Comparison of ENCODE assay signal across 2 cellular contexts in the genomic region with DNA sequence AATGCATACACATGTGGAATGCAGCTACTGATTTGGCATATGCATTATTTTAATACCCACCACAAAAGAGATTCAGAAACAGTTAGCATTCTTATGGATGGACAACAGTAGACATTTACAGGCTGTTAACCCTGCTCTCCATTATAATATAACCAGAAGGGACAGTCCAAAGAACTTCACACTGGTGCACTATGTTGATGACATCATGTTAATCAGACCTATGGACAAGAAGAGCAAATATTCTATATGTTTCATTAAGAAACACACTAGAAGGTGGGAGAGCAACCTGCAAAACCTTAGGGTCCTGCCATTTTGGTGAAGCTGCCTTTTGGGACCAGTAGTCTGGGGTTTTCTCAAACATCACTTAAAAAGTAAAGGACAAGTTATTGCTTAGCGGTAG.
A peak's percentile ranks its signal among the peaks of the same experiment; 100 is the strongest.
TF ChIP-seq lines count a peak whose summit lies in the region.

No MANE protein-coding gene starts in this region.

TF ChIP-seq in HepG2, 621 proteins besides CTCF, POLR2A, EP300 and RAD21:
- TF ChIP-seq, protein P1, sequence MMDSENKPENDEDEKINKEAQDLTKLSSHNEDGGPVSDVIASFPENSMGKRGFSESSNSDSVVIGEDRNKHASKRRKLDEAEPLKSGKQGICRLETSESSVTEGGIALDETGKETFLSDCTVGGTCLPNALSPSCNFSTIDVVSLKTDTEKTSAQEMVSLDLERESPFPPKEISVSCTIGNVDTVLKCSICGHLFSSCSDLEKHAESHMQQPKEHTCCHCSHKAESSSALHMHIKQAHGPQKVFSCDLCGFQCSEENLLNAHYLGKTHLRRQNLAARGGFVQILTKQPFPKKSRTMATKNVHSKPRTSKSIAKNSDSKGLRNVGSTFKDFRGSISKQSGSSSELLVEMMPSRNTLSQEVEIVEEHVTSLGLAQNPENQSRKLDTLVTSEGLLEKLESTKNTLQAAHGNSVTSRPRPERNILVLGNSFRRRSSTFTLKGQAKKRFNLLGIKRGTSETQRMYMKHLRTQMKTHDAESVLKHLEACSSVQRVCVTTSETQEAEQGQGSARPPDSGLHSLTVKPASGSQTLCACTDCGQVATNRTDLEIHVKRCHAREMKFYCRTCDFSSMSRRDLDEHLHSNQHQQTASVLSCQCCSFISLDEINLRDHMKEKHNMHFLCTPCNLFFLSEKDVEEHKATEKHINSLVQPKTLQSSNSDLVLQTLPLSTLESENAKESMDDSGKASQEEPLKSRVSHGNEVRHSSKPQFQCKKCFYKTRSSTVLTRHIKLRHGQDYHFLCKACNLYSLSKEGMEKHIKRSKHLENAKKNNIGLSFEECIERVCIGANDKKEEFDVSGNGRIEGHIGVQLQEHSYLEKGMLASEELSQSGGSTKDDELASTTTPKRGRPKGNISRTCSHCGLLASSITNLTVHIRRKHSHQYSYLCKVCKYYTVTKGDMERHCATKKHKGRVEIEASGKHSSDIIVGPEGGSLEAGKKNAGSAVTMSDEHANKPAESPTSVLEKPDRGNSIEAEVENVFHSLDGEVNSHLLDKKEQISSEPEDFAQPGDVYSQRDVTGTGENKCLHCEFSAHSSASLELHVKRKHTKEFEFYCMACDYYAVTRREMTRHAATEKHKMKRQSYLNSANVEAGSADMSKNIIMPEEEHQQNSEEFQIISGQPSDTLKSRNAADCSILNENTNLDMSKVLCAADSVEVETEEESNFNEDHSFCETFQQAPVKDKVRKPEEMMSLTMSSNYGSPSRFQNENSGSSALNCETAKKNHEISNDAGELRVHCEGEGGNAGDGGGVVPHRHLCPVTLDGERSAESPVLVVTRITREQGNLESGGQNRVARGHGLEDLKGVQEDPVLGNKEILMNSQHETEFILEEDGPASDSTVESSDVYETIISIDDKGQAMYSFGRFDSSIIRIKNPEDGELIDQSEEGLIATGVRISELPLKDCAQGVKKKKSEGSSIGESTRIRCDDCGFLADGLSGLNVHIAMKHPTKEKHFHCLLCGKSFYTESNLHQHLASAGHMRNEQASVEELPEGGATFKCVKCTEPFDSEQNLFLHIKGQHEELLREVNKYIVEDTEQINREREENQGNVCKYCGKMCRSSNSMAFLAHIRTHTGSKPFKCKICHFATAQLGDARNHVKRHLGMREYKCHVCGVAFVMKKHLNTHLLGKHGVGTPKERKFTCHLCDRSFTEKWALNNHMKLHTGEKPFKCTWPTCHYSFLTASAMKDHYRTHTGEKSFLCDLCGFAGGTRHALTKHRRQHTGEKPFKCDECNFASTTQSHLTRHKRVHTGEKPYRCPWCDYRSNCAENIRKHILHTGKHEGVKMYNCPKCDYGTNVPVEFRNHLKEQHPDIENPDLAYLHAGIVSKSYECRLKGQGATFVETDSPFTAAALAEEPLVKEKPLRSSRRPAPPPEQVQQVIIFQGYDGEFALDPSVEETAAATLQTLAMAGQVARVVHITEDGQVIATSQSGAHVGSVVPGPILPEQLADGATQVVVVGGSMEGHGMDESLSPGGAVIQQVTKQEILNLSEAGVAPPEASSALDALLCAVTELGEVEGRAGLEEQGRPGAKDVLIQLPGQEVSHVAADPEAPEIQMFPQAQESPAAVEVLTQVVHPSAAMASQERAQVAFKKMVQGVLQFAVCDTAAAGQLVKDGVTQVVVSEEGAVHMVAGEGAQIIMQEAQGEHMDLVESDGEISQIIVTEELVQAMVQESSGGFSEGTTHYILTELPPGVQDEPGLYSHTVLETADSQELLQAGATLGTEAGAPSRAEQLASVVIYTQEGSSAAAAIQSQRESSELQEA (CRISPR knock-in tag; IDR thresholded peaks at IDR 0.05; ENCODE audit: not compliant biosample characterization): no peak
- TF ChIP-seq ZNF569 (CRISPR knock-in tag; IDR thresholded peaks at IDR 0.05; ENCODE audit: borderline replicate concordance) (no peak), ASH2L (IDR thresholded peaks at IDR 0.05; ENCODE audit: insufficient read length, low read depth, low read length) (no peak), HNRNPK (IDR thresholded peaks at IDR 0.05; ENCODE audit: low read depth, low read length, poor library complexity, severe bottlenecking) (no peak), ATF7 (IDR thresholded peaks at IDR 0.05) (peak; percentile 67), ATF7 (CRISPR knock-in tag; IDR thresholded peaks at IDR 0.05) (no peak)
- TF ChIP-seq, protein P2, sequence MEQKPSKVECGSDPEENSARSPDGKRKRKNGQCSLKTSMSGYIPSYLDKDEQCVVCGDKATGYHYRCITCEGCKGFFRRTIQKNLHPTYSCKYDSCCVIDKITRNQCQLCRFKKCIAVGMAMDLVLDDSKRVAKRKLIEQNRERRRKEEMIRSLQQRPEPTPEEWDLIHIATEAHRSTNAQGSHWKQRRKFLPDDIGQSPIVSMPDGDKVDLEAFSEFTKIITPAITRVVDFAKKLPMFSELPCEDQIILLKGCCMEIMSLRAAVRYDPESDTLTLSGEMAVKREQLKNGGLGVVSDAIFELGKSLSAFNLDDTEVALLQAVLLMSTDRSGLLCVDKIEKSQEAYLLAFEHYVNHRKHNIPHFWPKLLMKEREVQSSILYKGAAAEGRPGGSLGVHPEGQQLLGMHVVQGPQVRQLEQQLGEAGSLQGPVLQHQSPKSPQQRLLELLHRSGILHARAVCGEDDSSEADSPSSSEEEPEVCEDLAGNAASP (CRISPR knock-in tag; IDR thresholded peaks at IDR 0.05; ENCODE audit: borderline replicate concordance): no peak
TF ChIP-seq in HepG2: peak in this region for 1.

TF ChIP-seq in K562, 482 proteins besides CTCF, POLR2A, EP300 and RAD21 (continued from another document):
- TF ChIP-seq BHLHE40 (IDR thresholded peaks at IDR 0.05; ENCODE audit: low read length) (no peak), ZNF695 (CRISPR knock-in tag; IDR thresholded peaks at IDR 0.05) (no peak)
- TF ChIP-seq, protein P3, sequence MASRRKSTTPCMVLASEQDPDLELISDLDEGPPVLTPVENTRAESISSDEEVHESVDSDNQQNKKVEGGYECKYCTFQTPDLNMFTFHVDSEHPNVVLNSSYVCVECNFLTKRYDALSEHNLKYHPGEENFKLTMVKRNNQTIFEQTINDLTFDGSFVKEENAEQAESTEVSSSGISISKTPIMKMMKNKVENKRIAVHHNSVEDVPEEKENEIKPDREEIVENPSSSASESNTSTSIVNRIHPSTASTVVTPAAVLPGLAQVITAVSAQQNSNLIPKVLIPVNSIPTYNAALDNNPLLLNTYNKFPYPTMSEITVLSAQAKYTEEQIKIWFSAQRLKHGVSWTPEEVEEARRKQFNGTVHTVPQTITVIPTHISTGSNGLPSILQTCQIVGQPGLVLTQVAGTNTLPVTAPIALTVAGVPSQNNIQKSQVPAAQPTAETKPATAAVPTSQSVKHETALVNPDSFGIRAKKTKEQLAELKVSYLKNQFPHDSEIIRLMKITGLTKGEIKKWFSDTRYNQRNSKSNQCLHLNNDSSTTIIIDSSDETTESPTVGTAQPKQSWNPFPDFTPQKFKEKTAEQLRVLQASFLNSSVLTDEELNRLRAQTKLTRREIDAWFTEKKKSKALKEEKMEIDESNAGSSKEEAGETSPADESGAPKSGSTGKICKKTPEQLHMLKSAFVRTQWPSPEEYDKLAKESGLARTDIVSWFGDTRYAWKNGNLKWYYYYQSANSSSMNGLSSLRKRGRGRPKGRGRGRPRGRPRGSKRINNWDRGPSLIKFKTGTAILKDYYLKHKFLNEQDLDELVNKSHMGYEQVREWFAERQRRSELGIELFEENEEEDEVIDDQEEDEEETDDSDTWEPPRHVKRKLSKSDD (conservative IDR thresholded peaks at IDR 0.05; ENCODE audit: low read length): no peak
- TF ChIP-seq, protein P4, sequence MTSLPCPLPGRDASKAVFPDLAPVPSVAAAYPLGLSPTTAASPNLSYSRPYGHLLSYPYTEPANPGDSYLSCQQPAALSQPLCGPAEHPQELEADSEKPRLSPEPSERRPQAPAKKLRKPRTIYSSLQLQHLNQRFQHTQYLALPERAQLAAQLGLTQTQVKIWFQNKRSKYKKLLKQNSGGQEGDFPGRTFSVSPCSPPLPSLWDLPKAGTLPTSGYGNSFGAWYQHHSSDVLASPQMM (CRISPR knock-in tag; IDR thresholded peaks at IDR 0.05): no peak
- TF ChIP-seq, protein P5, sequence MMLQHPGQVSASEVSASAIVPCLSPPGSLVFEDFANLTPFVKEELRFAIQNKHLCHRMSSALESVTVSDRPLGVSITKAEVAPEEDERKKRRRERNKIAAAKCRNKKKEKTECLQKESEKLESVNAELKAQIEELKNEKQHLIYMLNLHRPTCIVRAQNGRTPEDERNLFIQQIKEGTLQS (IDR thresholded peaks at IDR 0.05): peak; percentile 30; the same call in 1 of the 2 replicates
- TF ChIP-seq, protein P5 (CRISPR knock-in tag; conservative IDR thresholded peaks at IDR 0.05): no peak
